ENCODE assay signal across 19 cellular contexts in the genomic region with DNA sequence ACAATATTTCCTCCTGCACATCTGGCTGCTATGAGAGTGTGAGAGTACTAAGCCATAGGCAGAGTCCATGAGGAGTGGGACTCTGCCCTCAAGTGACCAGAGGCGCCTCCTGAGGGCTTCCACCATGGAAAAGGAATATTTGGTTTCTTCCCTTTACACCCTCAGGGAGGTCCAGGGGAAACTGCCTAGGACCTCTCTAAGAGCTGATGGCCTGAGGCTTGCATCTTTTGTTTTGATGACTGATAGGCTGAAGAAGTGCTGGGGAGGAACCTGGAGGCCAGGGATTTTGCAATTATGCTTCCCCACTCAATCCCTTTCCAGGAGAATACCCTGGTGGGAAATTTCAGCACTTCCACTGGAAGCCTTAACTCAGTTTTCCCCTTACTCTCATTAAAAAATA.
DNase-seq lines count a peak whose midpoint lies in the region; ATAC-seq and TF ChIP-seq lines count a peak whose summit lies in the region.
"Had no signal": no experiment of that assay in that cellular context is flagged by ENCODE, and none has a peak within 500 bp of the region (broad histone marks: within the 10 kb centered on the region; RNA-seq: fewer than 3 reads in every experiment).

No MANE protein-coding gene starts in this region.

- 100% methylated on average over 1 of the region's 1 CpG; no CpG with 5 or more reads in 1 of the 2 donors for WGBS in gastroesophageal sphincter (ENCODE audit: low coverage in 1 of 2), 2 donors

- TF ChIP-seq POLR2A in gastroesophageal sphincter (IDR thresholded peaks at IDR 0.05), result no peak

- no peaks in the 10 kb centered on the region for H3K36me3 ChIP-seq in cardiac muscle cell
- H3K36me3 ChIP-seq in gastroesophageal sphincter, result no peaks in the 10 kb centered on the region
- no peaks in the 10 kb centered on the region for H3K36me3 ChIP-seq in naive thymus-derived CD4-positive, alpha-beta T cell (ENCODE audit: control insufficient read depth in 2 of 3, insufficient read depth in 3 of 3, low read length in 3 of 3)
- H3K36me3 ChIP-seq: BE2C had no signal

- no peak for ATAC-seq in gastroesophageal sphincter
- no peak for ATAC-seq in naive thymus-derived CD4-positive, alpha-beta T cell
- ATAC-seq in foreskin keratinocyte, result no peak

- no peaks in the 10 kb centered on the region for H3K9me3 ChIP-seq in cardiac muscle cell (ENCODE audit: low read depth)
- H3K9me3 ChIP-seq in gastroesophageal sphincter, result no peaks in the 10 kb centered on the region
- peaks cover 0 to 5% (median 0%) of the 10 kb centered on the region in 3 experiments for H3K9me3 ChIP-seq in naive thymus-derived CD4-positive, alpha-beta T cell (ENCODE audit: control insufficient read depth in 2 of 3, low read length in 3 of 3)
- H3K9me3 ChIP-seq: BE2C had no signal

- H3K27me3 ChIP-seq in cardiac muscle cell, result no peaks in the 10 kb centered on the region
- H3K27me3 ChIP-seq in gastroesophageal sphincter, result no peaks in the 10 kb centered on the region
- no peaks in the 10 kb centered on the region for H3K27me3 ChIP-seq in naive thymus-derived CD4-positive, alpha-beta T cell (ENCODE audit: control insufficient read depth in 2 of 2, insufficient read depth in 2 of 2, low read length in 2 of 2)
- no peaks in the 10 kb centered on the region for H3K27me3 ChIP-seq in foreskin keratinocyte
- H3K27me3 ChIP-seq: BE2C had no signal

- H3K4me3 Mint-ChIP-seq in neural crest cell, result no peak overlapping the region
- no peak overlapping the region for H3K4me3 Mint-ChIP-seq in naive thymus-derived CD4-positive, alpha-beta T cell
- H3K4me3 Mint-ChIP-seq: CD4-positive, CD25-positive, alpha-beta regulatory T cell had no signal

- DNase-seq in cardiac muscle cell (ENCODE audit: low read depth in 1 of 2, low spot score in 1 of 2) (no peak), cardiac septum (ENCODE audit: low spot score) (no peak), neural crest cell (ENCODE audit: low read depth, low spot score) (no peak), NCI-H1694 (lab: John Stamatoyannopoulos, UW) (no peak), A172 (ENCODE audit: low spot score) (no peak), foreskin keratinocyte (no peak)
- DNase-seq in naive thymus-derived CD4-positive, alpha-beta T cell, result no peak
- DNase-seq: 8988T; BE2C; CD4-positive, CD25-positive, alpha-beta regulatory T cell; COR-L47; DMS153; GF-D8; GOT3; NCI-H1092 treated with DMSO at 0.1 percent for 48 hours; NCI-H510A treated with DMSO at 0.1 percent for 48 hours; NCI-H774; SHP77 treated with DMSO at 0.1 percent for 48 hours had no signal

- H3K27me3 Mint-ChIP-seq in neural crest cell (ENCODE audit: low read depth), result no peaks in the 10 kb centered on the region
- peaks cover 0 to 14% (median 0%) of the 10 kb centered on the region in 5 donors for H3K27me3 Mint-ChIP-seq in naive thymus-derived CD4-positive, alpha-beta T cell
- H3K27me3 Mint-ChIP-seq: CD4-positive, CD25-positive, alpha-beta regulatory T cell had no signal

- H3K4me1 ChIP-seq in cardiac muscle cell (ENCODE audit: low read depth) (peaks cover 39% of the 10 kb centered on the region), gastroesophageal sphincter (peaks cover 10 to 97% (median 10%) of the 10 kb centered on the region in 3 donors), foreskin keratinocyte (peaks cover 5% of the 10 kb centered on the region)
- no peaks in the 10 kb centered on the region for H3K4me1 ChIP-seq in naive thymus-derived CD4-positive, alpha-beta T cell (ENCODE audit: control insufficient read depth in 2 of 2, insufficient read depth in 2 of 2, low read length in 2 of 2)
- H3K4me1 ChIP-seq: BE2C had no signal

- TF ChIP-seq CTCF in cardiac muscle cell (IDR thresholded peaks at IDR 0.05; ENCODE audit: low read depth, low read length) (no peak), gastroesophageal sphincter (IDR thresholded peaks at IDR 0.05) (no peak), neural crest cell (conservative IDR thresholded peaks at IDR 0.05) (no peak), foreskin keratinocyte (conservative IDR thresholded peaks at IDR 0.05) (no peak)

- TF ChIP-seq EP300 in gastroesophageal sphincter (IDR thresholded peaks at IDR 0.05), result no peak

- H3K36me3 Mint-ChIP-seq in neural crest cell (ENCODE audit: low read depth), result peaks cover 6% of the 10 kb centered on the region
- no peaks in the 10 kb centered on the region for H3K36me3 Mint-ChIP-seq in naive thymus-derived CD4-positive, alpha-beta T cell
- H3K36me3 Mint-ChIP-seq: CD4-positive, CD25-positive, alpha-beta regulatory T cell had no signal

- CTCF ChIA-PET in naive thymus-derived CD4-positive, alpha-beta T cell (lab: Charles Lee), result no interaction called here

- peaks cover 7% of the 10 kb centered on the region for H3K9me3 Mint-ChIP-seq in neural crest cell
- H3K9me3 Mint-ChIP-seq in naive thymus-derived CD4-positive, alpha-beta T cell, result peaks cover 0 to 15% (median 2%) of the 10 kb centered on the region in 11 donors

- peak overlapping the region; percentile 74 for H3K27ac ChIP-seq in cardiac muscle cell
- H3K27ac ChIP-seq in gastroesophageal sphincter, result peak overlapping the region; percentile 22 to 68 (median 46)
- H3K27ac ChIP-seq in naive thymus-derived CD4-positive, alpha-beta T cell (ENCODE audit: low read depth, low read length), result no peak overlapping the region
- no peak overlapping the region for H3K27ac ChIP-seq in foreskin keratinocyte

- H3K4me1 Mint-ChIP-seq in neural crest cell, result peaks cover 42% of the 10 kb centered on the region
- no peaks in the 10 kb centered on the region for H3K4me1 Mint-ChIP-seq in naive thymus-derived CD4-positive, alpha-beta T cell
- H3K4me1 Mint-ChIP-seq: CD4-positive, CD25-positive, alpha-beta regulatory T cell had no signal

- H3K4me3 ChIP-seq in cardiac muscle cell, result no peak overlapping the region
- no peak overlapping the region for H3K4me3 ChIP-seq in gastroesophageal sphincter
- no peak overlapping the region for H3K4me3 ChIP-seq in naive thymus-derived CD4-positive, alpha-beta T cell (ENCODE audit: low read length)

- intact Hi-C loops in cardiac septum (cut with DNase I), result no loop called here
- intact Hi-C loops in naive thymus-derived CD4-positive, alpha-beta T cell (cut with micrococcal nuclease), result no loop called here

- peak overlapping the region; percentile 14 for H3K27ac Mint-ChIP-seq in neural crest cell (ENCODE audit: unreplicated experiment)
- H3K27ac Mint-ChIP-seq in naive thymus-derived CD4-positive, alpha-beta T cell, result no peak overlapping the region
- H3K27ac Mint-ChIP-seq: CD4-positive, CD25-positive, alpha-beta regulatory T cell had no signal

- POLR2A ChIA-PET in naive thymus-derived CD4-positive, alpha-beta T cell (lab: Charles Lee), result no interaction called here

Comparison
In these comparisons a context has a peak if more than half of its experiments do, and no peak if none do; other contexts are left out.
1. H3K27ac ChIP-seq: peak in cardiac muscle cell (single experiment) and gastroesophageal sphincter (4 of 4); none in naive thymus-derived CD4-positive, alpha-beta T cell (single experiment) and foreskin keratinocyte (single experiment).